In the genomic region with DNA sequence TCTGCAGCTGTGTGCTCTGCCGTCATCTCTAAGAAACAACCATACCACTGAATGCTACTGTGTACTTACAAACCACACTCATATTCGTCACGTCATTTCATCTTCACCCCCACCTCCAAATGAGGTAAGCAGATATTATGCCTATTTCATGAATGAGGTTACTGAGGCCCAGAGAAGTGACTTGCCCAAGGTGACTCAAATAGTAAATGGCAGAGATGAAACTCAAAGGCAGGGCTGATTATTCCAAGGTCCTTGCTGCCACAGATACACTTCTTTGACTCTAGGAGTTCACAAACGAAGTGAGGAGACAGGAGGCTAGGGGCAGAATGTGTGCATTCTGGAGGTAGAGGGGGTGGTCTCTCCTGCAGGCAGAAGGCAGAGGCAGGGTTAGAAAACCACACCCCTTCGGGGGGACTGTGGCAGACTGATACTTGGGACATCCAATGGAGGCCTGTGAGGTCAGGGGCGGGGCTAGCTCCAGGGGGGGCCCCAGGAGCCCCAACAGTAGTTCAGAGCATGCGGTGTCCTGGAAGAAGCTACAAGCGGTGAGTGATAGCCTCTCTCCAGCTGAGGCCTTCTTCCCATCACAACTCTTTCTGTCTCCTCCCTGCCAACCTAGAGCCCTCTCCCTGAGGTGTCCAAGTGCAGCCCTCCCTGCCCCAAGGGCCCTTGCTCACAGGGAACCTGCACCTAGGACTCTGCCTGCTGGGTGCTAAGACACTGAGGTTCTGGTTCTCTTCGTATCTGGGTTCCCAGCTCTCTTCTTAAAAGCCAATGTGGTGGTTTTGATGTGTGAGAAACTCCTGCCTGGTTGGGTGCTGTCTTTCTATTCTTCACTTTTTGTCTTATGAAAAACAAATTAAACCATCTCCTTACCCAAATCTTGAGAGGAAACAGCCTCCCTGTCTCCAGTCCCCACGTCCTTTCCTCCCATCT, we compare ENCODE assay signal across 9 cellular contexts. TPM values are rescaled to one million over a fixed set of nuclear protein-coding genes. Genes with fewer than 3 reads are reported as not detected.
DNase-seq lines count a peak whose midpoint lies in the region; ATAC-seq and TF ChIP-seq lines count a peak whose summit lies in the region.
"Had no signal": no experiment of that assay in that cellular context is flagged by ENCODE, and none has a peak within 500 bp of the region (broad histone marks: within the 10 kb centered on the region; RNA-seq: fewer than 3 reads in every experiment).

No MANE protein-coding gene starts in this region.

- H3K9me3 ChIP-seq in right atrium auricular region = no peaks in the 10 kb centered on the region
- H3K9me3 ChIP-seq in transverse colon = no peaks in the 10 kb centered on the region

- H3K27me3 ChIP-seq in right atrium auricular region = no peaks in the 10 kb centered on the region
- H3K27me3 ChIP-seq in transverse colon = no peaks in the 10 kb centered on the region

- POLR2A ChIA-PET in naive thymus-derived CD8-positive, alpha-beta T cell (lab: Charles Lee) = interaction anchor here (1.0 to 4.9 kb wide), 3 partner anchors 11 to 24 kb away, joined by 3 to 24 read pairs (median 13); no protein-coding TSS in a partner anchor

- no peak overlapping the region for H3K4me3 ChIP-seq in right atrium auricular region
- H3K4me3 ChIP-seq in transverse colon = no peak overlapping the region

- H3K36me3 ChIP-seq in right atrium auricular region (no peaks in the 10 kb centered on the region), transverse colon (no peaks in the 10 kb centered on the region)

- no peak for ATAC-seq in Right ventricle myocardium inferior
- peak; percentile 33 for ATAC-seq in activated CD8-positive, alpha-beta memory T cell treated with anti-CD3 and anti-CD28 coated beads, Interleukin-2, amount 10 ng/mL, durations not matched to agents 7 days and 5 days
- peak in 1 of 2 donors; percentile 26 for ATAC-seq in naive thymus-derived CD8-positive, alpha-beta T cell
- ATAC-seq in GM21737 (IDR thresholded peaks at IDR 0.05; ENCODE audit: unreplicated experiment) = no peak

- H3K27me3 Mint-ChIP-seq in activated CD8-positive, alpha-beta memory T cell treated with anti-CD3 and anti-CD28 coated beads, Interleukin-2, amount 10 ng/mL, durations not matched to agents 7 days and 5 days = no peaks in the 10 kb centered on the region
- H3K27me3 Mint-ChIP-seq in naive thymus-derived CD8-positive, alpha-beta T cell = no peaks in the 10 kb centered on the region
- H3K27me3 Mint-ChIP-seq in type B pancreatic cell = no peaks in the 10 kb centered on the region

- DNase-seq in Right ventricle myocardium inferior (ENCODE audit: missing footprints) (peak; percentile 70), right atrium auricular region (ENCODE audit: low spot score) (no peak), transverse colon (peak; percentile 63), type B pancreatic cell (ENCODE audit: extremely low spot score, unreplicated experiment) (no peak), NCI-H146 treated with DMSO at 0.1 percent for 48 hours (lab: John Stamatoyannopoulos, UW; ENCODE audit: unreplicated experiment) (no peak)
- peak; percentile 95 for DNase-seq in activated CD8-positive, alpha-beta memory T cell treated with anti-CD3 and anti-CD28 coated beads, Interleukin-2, amount 10 ng/mL, durations not matched to agents 7 days and 5 days
- peak in 6 of 10 donors; percentile 44 to 59 (median 53) for DNase-seq in naive thymus-derived CD8-positive, alpha-beta T cell
- DNase-seq: ACHN had no signal

- H3K4me1 Mint-ChIP-seq in activated CD8-positive, alpha-beta memory T cell treated with anti-CD3 and anti-CD28 coated beads, Interleukin-2, amount 10 ng/mL, durations not matched to agents 7 days and 5 days = peaks cover 55% of the 10 kb centered on the region
- peaks cover 40 to 61% (median 55%) of the 10 kb centered on the region in 4 donors for H3K4me1 Mint-ChIP-seq in naive thymus-derived CD8-positive, alpha-beta T cell
- H3K4me1 Mint-ChIP-seq in type B pancreatic cell (ENCODE audit: unreplicated experiment) = peaks cover 9% of the 10 kb centered on the region

- peaks cover 32% of the 10 kb centered on the region for H3K36me3 Mint-ChIP-seq in activated CD8-positive, alpha-beta memory T cell treated with anti-CD3 and anti-CD28 coated beads, Interleukin-2, amount 10 ng/mL, durations not matched to agents 7 days and 5 days
- no peaks in the 10 kb centered on the region for H3K36me3 Mint-ChIP-seq in naive thymus-derived CD8-positive, alpha-beta T cell
- no peaks in the 10 kb centered on the region for H3K36me3 Mint-ChIP-seq in type B pancreatic cell

- H3K9me3 Mint-ChIP-seq in activated CD8-positive, alpha-beta memory T cell treated with anti-CD3 and anti-CD28 coated beads, Interleukin-2, amount 10 ng/mL, durations not matched to agents 7 days and 5 days (ENCODE audit: low read depth) = no peaks in the 10 kb centered on the region
- H3K9me3 Mint-ChIP-seq in naive thymus-derived CD8-positive, alpha-beta T cell = no peaks in the 10 kb centered on the region
- H3K9me3 Mint-ChIP-seq in type B pancreatic cell = no peaks in the 10 kb centered on the region

- in situ Hi-C loops in transverse colon (cut with MboI; ENCODE audit: low pct_ligation_motif_present in 1 of 4, low pct_unique_long_range_greater_than_20kb in 1 of 4, low sequenced_read_pairs in 3 of 4) = no loop called here

- TF ChIP-seq POLR2A in transverse colon (IDR thresholded peaks at IDR 0.05) = no peak

- H3K27ac ChIP-seq in right atrium auricular region (no peak overlapping the region), transverse colon (peak overlapping the region in 2 of 4 donors; percentile 29 to 47)

- WGBS in transverse colon (ENCODE audit: low coverage in 1 of 2), 2 donors = 61 to 84% methylated on average over 2 to 10 of the region's 10 CpGs

- peak overlapping the region; percentile 89 for H3K4me3 Mint-ChIP-seq in activated CD8-positive, alpha-beta memory T cell treated with anti-CD3 and anti-CD28 coated beads, Interleukin-2, amount 10 ng/mL, durations not matched to agents 7 days and 5 days
- H3K4me3 Mint-ChIP-seq in naive thymus-derived CD8-positive, alpha-beta T cell = peak overlapping the region; percentile 44 to 81 (median 71)
- no peak overlapping the region for H3K4me3 Mint-ChIP-seq in type B pancreatic cell

- TF ChIP-seq EP300 in transverse colon (IDR thresholded peaks at IDR 0.05; ENCODE audit: low read depth) = no peak

- H3K27ac Mint-ChIP-seq in activated CD8-positive, alpha-beta memory T cell treated with anti-CD3 and anti-CD28 coated beads, Interleukin-2, amount 10 ng/mL, durations not matched to agents 7 days and 5 days = peak overlapping the region; percentile 99
- peak overlapping the region; percentile 73 to 96 (median 92) for H3K27ac Mint-ChIP-seq in naive thymus-derived CD8-positive, alpha-beta T cell
- no peak overlapping the region for H3K27ac Mint-ChIP-seq in type B pancreatic cell

- TF ChIP-seq CTCF in right atrium auricular region (IDR thresholded peaks at IDR 0.05) = no peak
- no peak for TF ChIP-seq CTCF in transverse colon (IDR thresholded peaks at IDR 0.05)
- TF ChIP-seq CTCF in type B pancreatic cell (conservative IDR thresholded peaks at IDR 0.05) = no peak

- H3K4me1 ChIP-seq in right atrium auricular region = peaks cover 0 to 13% of the 10 kb centered on the region in 2 donors
- H3K4me1 ChIP-seq in transverse colon = peaks cover 9 to 14% (median 12%) of the 10 kb centered on the region in 4 donors

- intact Hi-C loops in Right ventricle myocardium inferior (cut with DNase I) = no loop called here
- intact Hi-C loops in transverse colon (cut with DNase I; ENCODE audit: low total_unique reads) = loop anchor here (10.0 kb wide), 1 partner anchor 168 kb away; a partner anchor contains a TSS

- CTCF ChIA-PET in activated CD8-positive, alpha-beta memory T cell treated with anti-CD3 and anti-CD28 coated beads, Interleukin-2, amount 10 ng/mL, durations not matched to agents 7 days and 5 days (lab: Charles Lee) = interaction anchor here (0.9 to 6.6 kb wide), 7 partner anchors 15 to 65 kb away, joined by 3 to 254 read pairs (median 4); a partner anchor contains a TSS

RNA-seq across cellular contexts. Expression of a gene that starts 4.6 kb away (rescaled TPM):
- total RNA-seq in Right ventricle myocardium inferior (12.7 TPM), right atrium auricular region (10 to 100 TPM; 11.9 to 12.9 TPM), transverse colon (10 to 100 TPM; 31.8 to 63.9 (median 50.7) TPM), type B pancreatic cell (ENCODE audit: low replicate concordance) (52.3 and 55.4 TPM in 2 replicates)
- total RNA-seq in activated CD8-positive, alpha-beta memory T cell treated with anti-CD3 and anti-CD28 coated beads, Interleukin-2, amount 10 ng/mL, durations not matched to agents 7 days and 5 days = 10 to 100 TPM; 70.2 to 79.8 TPM
- total RNA-seq in naive thymus-derived CD8-positive, alpha-beta T cell = 10 to 100 TPM; 73.9 to 79.2 TPM
- polyA plus RNA-seq in naive thymus-derived CD8-positive, alpha-beta T cell = 1 to 10 TPM in 1 of 3 donors, under 1 TPM in 2; 0.60 to 2.8 (median 0.83) TPM

RNA-seq across cellular contexts. Expression of a gene that starts 8.8 kb away (rescaled TPM):
- not detected for total RNA-seq in Right ventricle myocardium inferior
- not detected for total RNA-seq in right atrium auricular region
- 100 to 1,000 TPM; 133 to 185 TPM for total RNA-seq in activated CD8-positive, alpha-beta memory T cell treated with anti-CD3 and anti-CD28 coated beads, Interleukin-2, amount 10 ng/mL, durations not matched to agents 7 days and 5 days
- under 1 TPM; 0.21 to 0.36 TPM for total RNA-seq in naive thymus-derived CD8-positive, alpha-beta T cell
- polyA plus RNA-seq in naive thymus-derived CD8-positive, alpha-beta T cell = under 1 TPM; 0.15 to 0.68 (median 0.43) TPM
- not detected for total RNA-seq in transverse colon
- not detected in 2 replicates for total RNA-seq in type B pancreatic cell (ENCODE audit: low replicate concordance)

RNA-seq across cellular contexts. Expression of a gene that starts 29.1 kb away (rescaled TPM):
- total RNA-seq in Right ventricle myocardium inferior = 5.1 TPM
- total RNA-seq in right atrium auricular region = 1 to 10 TPM; 1.8 to 6.4 TPM
- 100 to 1,000 TPM in 1 of 2 experiments, 10 to 100 TPM in 1; 51.7 to 117 TPM for total RNA-seq in activated CD8-positive, alpha-beta memory T cell treated with anti-CD3 and anti-CD28 coated beads, Interleukin-2, amount 10 ng/mL, durations not matched to agents 7 days and 5 days
- 10 to 100 TPM; 79.8 to 82.5 TPM for total RNA-seq in naive thymus-derived CD8-positive, alpha-beta T cell
- 10 to 100 TPM; 70.2 to 92.7 (median 92.6) TPM for polyA plus RNA-seq in naive thymus-derived CD8-positive, alpha-beta T cell
- total RNA-seq in transverse colon = 1 to 10 TPM in 3 of 4 donors, under 1 TPM in 1; 0.40 to 7.3 (median 6.0) TPM
- total RNA-seq in type B pancreatic cell (ENCODE audit: low replicate concordance) = 1.5 and 3.8 TPM in 2 replicates

RNA-seq across cellular contexts. Expression of a gene that starts 32.0 kb away (rescaled TPM):
- total RNA-seq in Right ventricle myocardium inferior = 19.5 TPM
- 10 to 100 TPM; 19.9 to 33.1 TPM for total RNA-seq in right atrium auricular region
- 10 to 100 TPM; 25.1 to 35.6 TPM for total RNA-seq in activated CD8-positive, alpha-beta memory T cell treated with anti-CD3 and anti-CD28 coated beads, Interleukin-2, amount 10 ng/mL, durations not matched to agents 7 days and 5 days
- 10 to 100 TPM; 52.7 to 53.1 TPM for total RNA-seq in naive thymus-derived CD8-positive, alpha-beta T cell
- 10 to 100 TPM; 43.1 to 93.1 (median 76.6) TPM for polyA plus RNA-seq in naive thymus-derived CD8-positive, alpha-beta T cell
- 100 to 1,000 TPM in 1 of 4 donors, 10 to 100 TPM in 3; 34.8 to 122 (median 44.9) TPM for total RNA-seq in transverse colon
- 22.2 and 25.4 TPM in 2 replicates for total RNA-seq in type B pancreatic cell (ENCODE audit: low replicate concordance)

RNA-seq across cellular contexts. Expression of a gene that starts 32.3 kb away (rescaled TPM):
- total RNA-seq in Right ventricle myocardium inferior (44.7 TPM), right atrium auricular region (10 to 100 TPM; 26.1 to 35.0 TPM), transverse colon (10 to 100 TPM in 3 of 4 donors, 1 to 10 TPM in 1; 6.6 to 80.0 (median 56.8) TPM), type B pancreatic cell (ENCODE audit: low replicate concordance) (74.2 and 85.4 TPM in 2 replicates)
- 10 to 100 TPM; 39.1 to 49.0 TPM for total RNA-seq in activated CD8-positive, alpha-beta memory T cell treated with anti-CD3 and anti-CD28 coated beads, Interleukin-2, amount 10 ng/mL, durations not matched to agents 7 days and 5 days
- total RNA-seq in naive thymus-derived CD8-positive, alpha-beta T cell = 10 to 100 TPM; 23.0 to 26.2 TPM
- 10 to 100 TPM; 68.7 to 76.5 (median 71.2) TPM for polyA plus RNA-seq in naive thymus-derived CD8-positive, alpha-beta T cell

Comparison
In these comparisons a context has a peak if more than half of its experiments do, and no peak if none do; other contexts are left out.
1. DNase-seq: peak in Right ventricle myocardium inferior (single experiment), activated CD8-positive, alpha-beta memory T cell treated with anti-CD3 and anti-CD28 coated beads, Interleukin-2, amount 10 ng/mL, durations not matched to agents 7 days and 5 days (single experiment), naive thymus-derived CD8-positive, alpha-beta T cell (6 of 10) and transverse colon (single experiment); none in right atrium auricular region (single experiment), type B pancreatic cell (single experiment) and NCI-H146 treated with DMSO at 0.1 percent for 48 hours (single experiment).
2. RNA of a gene that starts 8.8 kb away (total RNA-seq): 133 to 185 TPM in activated CD8-positive, alpha-beta memory T cell treated with anti-CD3 and anti-CD28 coated beads, Interleukin-2, amount 10 ng/mL, durations not matched to agents 7 days and 5 days; 0.21 to 0.36 TPM in naive thymus-derived CD8-positive, alpha-beta T cell, not detected in transverse colon, not detected in type B pancreatic cell, not detected in Right ventricle myocardium inferior (single experiment) and not detected in right atrium auricular region; every median in the first group is over 10 times any median in the second.